Comparison of ENCODE assay signal across 8 cellular contexts in genomic region chr1:244273845-244274619, GRCh38.
DNase-seq lines count a peak whose midpoint lies in the region; ATAC-seq and TF ChIP-seq lines count a peak whose summit lies in the region.

No MANE protein-coding gene starts in this region.

- intact Hi-C loops in CD4-positive, alpha-beta T cell (cut with DNase I, micrococcal nuclease): loop anchor here (1.0 to 10.0 kb wide), 9 partner anchors 222 to 1807 kb away; partner anchors contain the start of gene ZBTB18 (in 1 of the 2)

- H3K9me3 ChIP-seq in RWPE2 (ENCODE audit: severe bottlenecking): no peaks in the 10 kb centered on the region
- no peaks in the 10 kb centered on the region for H3K9me3 ChIP-seq in fibroblast of lung (ENCODE audit: control insufficient read depth, insufficient read depth, low read depth, low read length)
- H3K9me3 ChIP-seq in CD4-positive, alpha-beta T cell (ENCODE audit: control insufficient read depth, low read length): no peaks in the 10 kb centered on the region

- no peaks in the 10 kb centered on the region for H3K79me2 ChIP-seq in fibroblast of lung (ENCODE audit: control insufficient read depth, insufficient read depth, low read length)

- H3K4me3 ChIP-seq in RWPE2 (ENCODE audit: severe bottlenecking) (peak overlapping the region; percentile 4), fibroblast of lung (replicated peaks in 1 of 4; ENCODE audit: control extremely low read depth in 1 of 4, insufficient read depth in 1 of 4, low read depth in 3 of 4, low read length in 4 of 4) (peak overlapping the region; percentile 14 to 49 (median 32))

- DNase-seq in NCI-H1105 treated with DMSO at 0.1 percent for 48 hours (lab: John Stamatoyannopoulos, UW): peak; percentile 2
- DNase-seq in NCI-H1105 (lab: John Stamatoyannopoulos, UW): no peak
- peak; percentile 83 for DNase-seq in RWPE2 (ENCODE audit: low spot score)
- peak; percentile 99 to 100 for DNase-seq in fibroblast of lung (ENCODE audit: low read depth in 2 of 2)
- peak; percentile 43 for DNase-seq in omental fat pad (ENCODE audit: low spot score)
- DNase-seq in CD4-positive, alpha-beta T cell: no peak

- no peaks in the 10 kb centered on the region for H3K9me3 Mint-ChIP-seq in CD4-positive, alpha-beta T cell

- H4K20me1 ChIP-seq in fibroblast of lung (ENCODE audit: control insufficient read depth, extremely low read depth, insufficient read depth, low read length): no peaks in the 10 kb centered on the region

- H3K27ac Mint-ChIP-seq in CD4-positive, alpha-beta T cell: no peak overlapping the region

- ATAC-seq in RWPE2 (ENCODE audit: low read depth) (peak; percentile 90), omental fat pad (ENCODE audit: low FRiP score) (peak; percentile 94), GM19452 (IDR thresholded peaks at IDR 0.05; ENCODE audit: unreplicated experiment) (no peak), HG02840 (IDR thresholded peaks at IDR 0.05; ENCODE audit: low FRiP score, unreplicated experiment) (no peak)
- no peak for ATAC-seq in CD4-positive, alpha-beta T cell (ENCODE audit: poor library complexity)

- peaks cover 14% of the 10 kb centered on the region for H3K4me1 Mint-ChIP-seq in CD4-positive, alpha-beta T cell (ENCODE audit: low read depth)

- H3K27me3 ChIP-seq in RWPE2 (ENCODE audit: insufficient read depth, poor library complexity, severe bottlenecking): no peaks in the 10 kb centered on the region
- H3K27me3 ChIP-seq in fibroblast of lung (ENCODE audit: control insufficient read depth, insufficient read depth, low read length): no peaks in the 10 kb centered on the region
- no peaks in the 10 kb centered on the region for H3K27me3 ChIP-seq in CD4-positive, alpha-beta T cell (ENCODE audit: control insufficient read depth, insufficient read depth, low read length)

- no peak overlapping the region for H3K9ac ChIP-seq in fibroblast of lung (ENCODE audit: insufficient read depth, low read length)

- POLR2A ChIA-PET in CD4-positive, alpha-beta T cell (lab: Charles Lee): no interaction called here

- CTCF ChIA-PET in CD4-positive, alpha-beta T cell (lab: Charles Lee): no interaction called here

- H3K27me3 Mint-ChIP-seq in CD4-positive, alpha-beta T cell: no peaks in the 10 kb centered on the region

- H3K27ac ChIP-seq in RWPE2 (ENCODE audit: poor library complexity, severe bottlenecking): peak overlapping the region; percentile 91
- H3K27ac ChIP-seq in fibroblast of lung (ENCODE audit: insufficient read depth, low read length): peak overlapping the region; percentile 77
- no peak overlapping the region for H3K27ac ChIP-seq in CD4-positive, alpha-beta T cell (ENCODE audit: low read depth, low read length)

- H3K36me3 ChIP-seq in RWPE2 (ENCODE audit: low read depth) (no peaks in the 10 kb centered on the region), fibroblast of lung (ENCODE audit: control insufficient read depth, insufficient read depth, low read length) (no peaks in the 10 kb centered on the region)

- TF ChIP-seq CTCF in RWPE2 (IDR thresholded peaks at IDR 0.05; ENCODE audit: poor library complexity, severe bottlenecking) (no peak), fibroblast of lung (conservative IDR thresholded peaks at IDR 0.05 in 1 of 2, IDR thresholded peaks at IDR 0.05 in 1 of 2; ENCODE audit: low read depth in 1 of 2, low read length in 2 of 2) (no peak), omental fat pad (IDR thresholded peaks at IDR 0.05) (no peak)
- TF ChIP-seq CTCF in CD4-positive, alpha-beta T cell (IDR thresholded peaks at IDR 0.05): no peak

- H3K36me3 Mint-ChIP-seq in CD4-positive, alpha-beta T cell (ENCODE audit: low read depth): no peaks in the 10 kb centered on the region

- H2AFZ ChIP-seq in fibroblast of lung (ENCODE audit: low read length): peak overlapping the region; percentile 27

- H3K4me1 ChIP-seq in RWPE2 (ENCODE audit: insufficient read depth, poor library complexity, severe bottlenecking): peaks cover 17% of the 10 kb centered on the region
- peaks cover 8% of the 10 kb centered on the region for H3K4me1 ChIP-seq in fibroblast of lung (ENCODE audit: control insufficient read depth, extremely low read depth, insufficient read depth, low read length)

- H3K4me3 Mint-ChIP-seq in CD4-positive, alpha-beta T cell: no peak overlapping the region

- H3K4me2 ChIP-seq in fibroblast of lung (ENCODE audit: extremely low read depth, insufficient read depth, low read length): peak overlapping the region; percentile 95

Comparison
In these comparisons a context has a peak if more than half of its experiments do, and no peak if none do; other contexts are left out.
1. DNase-seq: peak in NCI-H1105 treated with DMSO at 0.1 percent for 48 hours (single experiment), RWPE2 (single experiment), fibroblast of lung (2 of 2) and omental fat pad (single experiment); none in NCI-H1105 (single experiment) and CD4-positive, alpha-beta T cell (0 of 10).
2. ATAC-seq: peak in RWPE2 (single experiment) and omental fat pad (single experiment); none in CD4-positive, alpha-beta T cell (single experiment), GM19452 (single experiment) and HG02840 (single experiment).